Comparison of ENCODE assay signal across 16 cellular contexts in genomic region chr17:62059394-62059793, GRCh38. TPM values are rescaled to one million over a fixed set of nuclear protein-coding genes. Genes with fewer than 3 reads are reported as not detected.
A peak's percentile ranks its signal among the peaks of the same experiment; 100 is the strongest.
DNase-seq lines count a peak whose midpoint lies in the region; ATAC-seq and TF ChIP-seq lines count a peak whose summit lies in the region.
"Had no signal": no experiment of that assay in that cellular context is flagged by ENCODE, and none has a peak within 500 bp of the region (broad histone marks: within the 10 kb centered on the region; RNA-seq: fewer than 3 reads in every experiment).

No MANE protein-coding gene starts in this region.

- H3K9ac ChIP-seq in IMR-90 (ENCODE audit: low read depth, low read length), result no peak overlapping the region
- no peak overlapping the region for H3K9ac ChIP-seq in mammary epithelial cell (ENCODE audit: insufficient read depth, low read length)

- peaks cover 6% of the 10 kb centered on the region for H3K9me1 ChIP-seq in IMR-90 (ENCODE audit: insufficient read depth, low read length)

- H2BK120ac ChIP-seq in IMR-90 (ENCODE audit: low read depth, low read length), result no peak overlapping the region

- H3K27ac Mint-ChIP-seq in Caco-2 (ENCODE audit: unreplicated experiment), result peak overlapping the region; percentile 14
- H3K27ac Mint-ChIP-seq in chondrocyte (ENCODE audit: unreplicated experiment), result peak overlapping the region; percentile 83

- no peak overlapping the region for H3K4ac ChIP-seq in IMR-90 (ENCODE audit: low read depth, low read length)

- DNase-seq in Caco-2 (no peak), IMR-90 (no peak), chondrocyte (ENCODE audit: low spot score) (no peak), osteoblast (ENCODE audit: insufficient read length, low spot score, missing footprints) (no peak), NCI-H187 treated with DMSO at 0.1 percent for 48 hours (lab: John Stamatoyannopoulos, UW) (no peak), middle frontal gyrus (ENCODE audit: extremely low spot score, low spot score) (no peak), mammary epithelial cell (no peak)
- DNase-seq: activated CD8-positive, alpha-beta memory T cell treated with anti-CD3 and anti-CD28 coated beads for 24 hours; activated gamma-delta T cell treated with Interleukin-2 at 50 U/mL for 16 hours; BE2C; left ventricle myocardium inferior; NCI-H1092 treated with DMSO at 0.1 percent for 48 hours; OCI-M1; stimulated activated naive CD4-positive, alpha-beta T cell; uterus had no signal

- BruUV-seq in Caco-2 (replicated peaks; lab: Mats Ljungman, UMichigan) (no TSS peak), IMR-90 (replicated peaks; lab: Mats Ljungman, UMichigan) (no TSS peak), mammary epithelial cell (replicated peaks; lab: Mats Ljungman, UMichigan) (no TSS peak)

- H4K20me1 ChIP-seq in IMR-90 (ENCODE audit: insufficient read depth, low read length) (peaks cover 89% of the 10 kb centered on the region), osteoblast (ENCODE audit: insufficient read depth, low read length) (peaks cover 67% of the 10 kb centered on the region), mammary epithelial cell (ENCODE audit: insufficient read depth, low read length) (peaks cover 2% of the 10 kb centered on the region)

- intact Hi-C loops in Caco-2 (cut with micrococcal nuclease; ENCODE audit: unreplicated experiment), result no loop called here
- intact Hi-C loops in IMR-90 (cut with micrococcal nuclease), result no loop called here
- intact Hi-C loops in mammary epithelial cell (cut with micrococcal nuclease), result no loop called here

- in situ Hi-C loops in IMR-90 (cut with MboI; ENCODE audit: low sequenced_read_pairs) (loop anchor here (25.0 kb wide), 1 partner anchor 422 kb away; no protein-coding TSS in a partner anchor), mammary epithelial cell (cut with MboI; ENCODE audit: low sequenced_read_pairs in 2 of 2) (no loop called here)

- dilution Hi-C loops in IMR-90 (cut with HindIII; ENCODE audit: low sequenced_read_pairs, unreplicated experiment) (no loop called here), mammary epithelial cell (cut with HindIII; ENCODE audit: low sequenced_read_pairs) (no loop called here)

- no peak for TF ChIP-seq CTCF in Caco-2 (IDR thresholded peaks at IDR 0.05; ENCODE audit: insufficient read depth in 1 of 2, low read depth in 1 of 2, low read length in 1 of 2, severe bottlenecking in 1 of 2, unreplicated experiment in 1 of 2)
- TF ChIP-seq CTCF in IMR-90 (conservative IDR thresholded peaks at IDR 0.05; ENCODE audit: low read depth, low read length), result no peak
- no peak for TF ChIP-seq CTCF in chondrocyte (IDR thresholded peaks at IDR 0.05)
- no peak for TF ChIP-seq CTCF in osteoblast (IDR thresholded peaks at IDR 0.05; ENCODE audit: extremely low read depth, low read depth, low read length)
- TF ChIP-seq CTCF in mammary epithelial cell (conservative IDR thresholded peaks at IDR 0.05 in 1 of 2, IDR thresholded peaks at IDR 0.05 in 1 of 2; ENCODE audit: extremely low read depth in 1 of 2, insufficient read depth in 1 of 2, low read depth in 1 of 2, low read length in 2 of 2), result no peak

- H2AK5ac ChIP-seq in IMR-90 (ENCODE audit: low read depth, low read length), result no peak overlapping the region

- H3K4me2 ChIP-seq in IMR-90 (ENCODE audit: low read depth, low read length) (no peak overlapping the region), osteoblast (ENCODE audit: insufficient read depth, low read length) (no peak overlapping the region), mammary epithelial cell (ENCODE audit: insufficient read depth, low read depth, low read length) (no peak overlapping the region)

- TF ChIP-seq RAD21 in IMR-90 (IDR thresholded peaks at IDR 0.05; ENCODE audit: low read length), result no peak

- H2BK15ac ChIP-seq in IMR-90 (ENCODE audit: low read depth, low read length), result no peak overlapping the region

- peak overlapping the region; percentile 92 for H3K23ac ChIP-seq in IMR-90 (ENCODE audit: low read depth, low read length)

- no CpG with 5 or more reads among the region's 2 CpGs for WGBS in IMR-90 (ENCODE audit: extremely low coverage in 2 of 2, insufficient read length in 1 of 2), 2 experiments
- WGBS in mammary epithelial cell (ENCODE audit: low coverage, missing lambda C conversion rate), result 87% methylated on average over 2 of the region's 2 CpGs

- H3K9me3 Mint-ChIP-seq in Caco-2 (ENCODE audit: unreplicated experiment) (no peaks in the 10 kb centered on the region), chondrocyte (ENCODE audit: low read depth) (no peaks in the 10 kb centered on the region)

- peak overlapping the region; percentile 43 for H2AFZ ChIP-seq in IMR-90 (replicated peaks; ENCODE audit: low read length, poor library complexity)
- no peak overlapping the region for H2AFZ ChIP-seq in osteoblast (ENCODE audit: low read length)
- H2AFZ ChIP-seq in mammary epithelial cell (ENCODE audit: low read depth, low read length), result no peak overlapping the region

- no peak overlapping the region for H3K18ac ChIP-seq in IMR-90 (ENCODE audit: low read depth, low read length)

- H3K27me3 ChIP-seq in Caco-2 (replicated peaks; ENCODE audit: control insufficient read depth, insufficient read depth, low read length) (no peaks in the 10 kb centered on the region), IMR-90 (ENCODE audit: control insufficient read depth, insufficient read depth, low read length) (no peaks in the 10 kb centered on the region), osteoblast (ENCODE audit: insufficient read depth, low read length) (no peaks in the 10 kb centered on the region), mammary epithelial cell (ENCODE audit: insufficient read depth, low read length) (no peaks in the 10 kb centered on the region)
- H3K27me3 ChIP-seq: BE2C, uterus had no signal

- peaks cover 7 to 55% of the 10 kb centered on the region in 2 experiments; a peak in 3 of 4 replicates for H3K79me1 ChIP-seq in IMR-90 (ENCODE audit: low read depth in 1 of 2, low read length in 2 of 2)

- H3K4me1 ChIP-seq in Caco-2, result peaks cover 28% of the 10 kb centered on the region
- peaks cover 10% of the 10 kb centered on the region for H3K4me1 ChIP-seq in IMR-90 (ENCODE audit: control insufficient read depth, insufficient read depth, low read length)
- H3K4me1 ChIP-seq in osteoblast (ENCODE audit: insufficient read depth, low read length), result peaks cover 38% of the 10 kb centered on the region
- H3K4me1 ChIP-seq in mammary epithelial cell (ENCODE audit: insufficient read depth, low read length), result peaks cover 12% of the 10 kb centered on the region
- H3K4me1 ChIP-seq: BE2C had no signal

- no peak overlapping the region for H2BK20ac ChIP-seq in IMR-90 (ENCODE audit: low read depth, low read length)

- H3K36me3 ChIP-seq in Caco-2 (ENCODE audit: control insufficient read depth, insufficient read depth, low read length) (peaks cover 4% of the 10 kb centered on the region), IMR-90 (ENCODE audit: control insufficient read depth, insufficient read depth, low read length) (peaks cover 12% of the 10 kb centered on the region), osteoblast (ENCODE audit: insufficient read depth, low read length) (peaks cover 22% of the 10 kb centered on the region), mammary epithelial cell (ENCODE audit: insufficient read depth, low read length) (peaks cover 12% of the 10 kb centered on the region)
- H3K36me3 ChIP-seq: uterus had no signal

- no peak overlapping the region for H3K14ac ChIP-seq in IMR-90 (replicated peaks; ENCODE audit: low read depth, low read length)

- peaks cover 86% of the 10 kb centered on the region for H3K36me3 Mint-ChIP-seq in Caco-2 (ENCODE audit: insufficient read depth, unreplicated experiment)
- H3K36me3 Mint-ChIP-seq in chondrocyte (ENCODE audit: low read depth), result peaks cover 4% of the 10 kb centered on the region

- POLR2A ChIA-PET in Caco-2 (lab: Charles Lee), result no interaction called here
- POLR2A ChIA-PET in IMR-90 (lab: Charles Lee; ENCODE audit: unreplicated experiment), result no interaction called here

- no peak overlapping the region for H3K4me3 Mint-ChIP-seq in Caco-2 (ENCODE audit: unreplicated experiment)
- H3K4me3 Mint-ChIP-seq in chondrocyte (ENCODE audit: unreplicated experiment), result no peak overlapping the region

- H4K91ac ChIP-seq in IMR-90 (ENCODE audit: insufficient read depth, low read depth, low read length), result no peak overlapping the region

- no peak overlapping the region for H3K56ac ChIP-seq in IMR-90 (ENCODE audit: extremely low read depth, insufficient read depth, low read length)

- no peak for ATAC-seq in IMR-90 (ENCODE audit: low read depth)
- ATAC-seq: HCT116 had no signal

- CTCF ChIA-PET in Caco-2 (lab: Charles Lee) (interaction anchor here (0.6 to 4.0 kb wide), 3 partner anchors 15 to 124 kb away, joined by 3 to 22 read pairs (median 9); no protein-coding TSS in a partner anchor), IMR-90 (lab: Yijun Ruan, JAX) (interaction anchor here (0.5 kb wide), 1 partner anchor 20 kb away, joined by 3 read pairs; no protein-coding TSS in a partner anchor), mammary epithelial cell (lab: Charles Lee; ENCODE audit: low non-redundant PET) (no interaction called here)

- H3K9me3 ChIP-seq in Caco-2, result no peaks in the 10 kb centered on the region
- H3K9me3 ChIP-seq in IMR-90 (ENCODE audit: control insufficient read depth, insufficient read depth, low read length), result no peaks in the 10 kb centered on the region
- H3K9me3 ChIP-seq in osteoblast (ENCODE audit: low read depth, low read length), result no peaks in the 10 kb centered on the region
- no peaks in the 10 kb centered on the region for H3K9me3 ChIP-seq in mammary epithelial cell (replicated peaks; ENCODE audit: insufficient read depth, low read length)
- H3K9me3 ChIP-seq: BE2C, left ventricle myocardium inferior, uterus had no signal

- H4K8ac ChIP-seq in IMR-90 (ENCODE audit: low read depth in 2 of 2, low read length in 2 of 2), result no peak overlapping the region

- no peaks in the 10 kb centered on the region for H3K27me3 Mint-ChIP-seq in Caco-2 (ENCODE audit: insufficient read depth, unreplicated experiment)
- no peaks in the 10 kb centered on the region for H3K27me3 Mint-ChIP-seq in chondrocyte (ENCODE audit: low read depth)

- H3K4me3 ChIP-seq in Caco-2 (ENCODE audit: low read depth, low read length) (no peak overlapping the region), IMR-90 (ENCODE audit: insufficient read depth, low read depth, low read length) (no peak overlapping the region), osteoblast (ENCODE audit: insufficient read depth, low read length) (no peak overlapping the region), mammary epithelial cell (replicated peaks in 1 of 3; ENCODE audit: insufficient read depth in 1 of 3, low read depth in 2 of 3, low read length in 3 of 3) (no peak overlapping the region)
- H3K4me3 ChIP-seq: left ventricle myocardium inferior, uterus had no signal

- H3K4me1 Mint-ChIP-seq in Caco-2 (ENCODE audit: low read depth, unreplicated experiment), result peaks cover 24% of the 10 kb centered on the region
- peaks cover 69% of the 10 kb centered on the region for H3K4me1 Mint-ChIP-seq in chondrocyte (ENCODE audit: low read depth)

- H4K5ac ChIP-seq in IMR-90 (ENCODE audit: low read depth, low read length), result no peak overlapping the region

- H3K79me2 ChIP-seq in osteoblast (ENCODE audit: insufficient read depth, low read length) (peaks cover 99% of the 10 kb centered on the region), mammary epithelial cell (ENCODE audit: insufficient read depth, low read length) (peaks cover 100% of the 10 kb centered on the region)

- H3K27ac ChIP-seq in IMR-90 (ENCODE audit: insufficient read depth, low read length) (no peak overlapping the region), osteoblast (ENCODE audit: low read depth, low read length) (peak overlapping the region; percentile 11), mammary epithelial cell (ENCODE audit: insufficient read depth, low read depth, low read length) (no peak overlapping the region)
- H3K27ac ChIP-seq: left ventricle myocardium inferior, uterus had no signal

- no peak overlapping the region for H2BK5ac ChIP-seq in IMR-90 (ENCODE audit: low read depth, low read length, poor library complexity, severe bottlenecking)

- no peak for TF ChIP-seq POLR2A in IMR-90 (IDR thresholded peaks at IDR 0.05; ENCODE audit: low read depth, low read length)

- no peak overlapping the region for H2AK9ac ChIP-seq in IMR-90 (replicated peaks; ENCODE audit: low read depth, low read length, poor library complexity)

RNA-seq across cellular contexts. Expression of gene MED13, which starts 5.7 kb away (rescaled TPM):
- 77.6 and 79.6 TPM in 2 replicates for total RNA-seq in Caco-2 (2022)
- 51.1 and 67.2 TPM in 2 replicates for total RNA-seq in IMR-90 (2012; rRNA removed)
- 7.1 and 9.7 TPM in 2 replicates for polyA plus RNA-seq in IMR-90 (2012; rRNA removed)
- 1.5 and 3.2 TPM in 2 replicates for polyA plus RNA-seq in IMR-90 (2012; cell fraction: cytosol; rRNA removed)
- polyA plus RNA-seq in IMR-90 (2012; cell fraction: nucleus; rRNA removed; ENCODE audit: low replicate concordance), result 2.9 and 17.1 TPM in 2 replicates
- total RNA-seq in chondrocyte, result 53.0 to 60.9 TPM (median 54.8 TPM) in 3 replicates
- total RNA-seq in osteoblast, result 68.8 and 81.0 TPM in 2 replicates
- total RNA-seq in mammary epithelial cell, result 10 to 100 TPM; 50.1 to 79.9 TPM
- 20.5 TPM for polyA plus RNA-seq in mammary epithelial cell
- polyA minus RNA-seq in mammary epithelial cell, result 146 TPM
